Comparison of ENCODE assay signal across 1 cellular context in genomic region chr1:16904560-16905111, GRCh38.
A peak's percentile ranks its signal among the peaks of the same experiment; 100 is the strongest.
TF ChIP-seq lines count a peak whose summit lies in the region.

No MANE protein-coding gene starts in this region.

TF ChIP-seq in K562, 482 proteins besides CTCF, POLR2A, EP300 and RAD21 (continued from another document and continues in another):
- TF ChIP-seq ZNF318 (IDR thresholded peaks at IDR 0.05; ENCODE audit: borderline replicate concordance in 1 of 2, low read depth in 1 of 2) (no peak), CBX8 (IDR thresholded peaks at IDR 0.05; ENCODE audit: borderline replicate concordance, extremely low read depth, low read depth, low read length, poor library complexity, severe bottlenecking) (no peak), FUS (optimal IDR thresholded peaks at IDR 0.05; ENCODE audit: low read depth, low read length) (no peak), ZNF764 (CRISPR knock-in tag; IDR thresholded peaks at IDR 0.05; ENCODE audit: low read depth) (0 out of 2 replicates have a peak, but pooled peaks have one; percentile 19), ETV5 (CRISPR knock-in tag; IDR thresholded peaks at IDR 0.05; ENCODE audit: low read depth) (no peak; the same call in 1 of the 2 replicates), YBX1 (IDR thresholded peaks at IDR 0.05) (no peak), ZNF586 (CRISPR knock-in tag; conservative IDR thresholded peaks at IDR 0.05) (no peak), ZFP1 (CRISPR knock-in tag; IDR thresholded peaks at IDR 0.05) (no peak), SRSF7 (optimal IDR thresholded peaks at IDR 0.05; ENCODE audit: low read depth, low read length) (no peak), MYBL2 (IDR thresholded peaks at IDR 0.05; ENCODE audit: low read depth) (no peak), MYBL2 (CRISPR knock-in tag; IDR thresholded peaks at IDR 0.05; ENCODE audit: borderline replicate concordance) (no peak), ZBED1 (IDR thresholded peaks at IDR 0.05) (no peak), ZNF408 (CRISPR knock-in tag; IDR thresholded peaks at IDR 0.05; ENCODE audit: low read depth) (no peak), STAT5A (IDR thresholded peaks at IDR 0.05; ENCODE audit: borderline replicate concordance, low read length) (no peak), ZNF197 (CRISPR knock-in tag; IDR thresholded peaks at IDR 0.05; ENCODE audit: low read depth) (no peak; the same call in 1 of the 2 replicates), TFAM (CRISPR knock-in tag; conservative IDR thresholded peaks at IDR 0.05) (no peak), ARID1B (IDR thresholded peaks at IDR 0.05) (no peak), CHD1 (IDR thresholded peaks at IDR 0.05; ENCODE audit: low read length) (no peak), NRF1 (conservative IDR thresholded peaks at IDR 0.05 in 1 of 2, IDR thresholded peaks at IDR 0.05 in 1 of 2) (peak; percentile 73 to 80), KLF1 (tag; IDR thresholded peaks at IDR 0.05) (peak; percentile 96)
- TF ChIP-seq, protein P1, sequence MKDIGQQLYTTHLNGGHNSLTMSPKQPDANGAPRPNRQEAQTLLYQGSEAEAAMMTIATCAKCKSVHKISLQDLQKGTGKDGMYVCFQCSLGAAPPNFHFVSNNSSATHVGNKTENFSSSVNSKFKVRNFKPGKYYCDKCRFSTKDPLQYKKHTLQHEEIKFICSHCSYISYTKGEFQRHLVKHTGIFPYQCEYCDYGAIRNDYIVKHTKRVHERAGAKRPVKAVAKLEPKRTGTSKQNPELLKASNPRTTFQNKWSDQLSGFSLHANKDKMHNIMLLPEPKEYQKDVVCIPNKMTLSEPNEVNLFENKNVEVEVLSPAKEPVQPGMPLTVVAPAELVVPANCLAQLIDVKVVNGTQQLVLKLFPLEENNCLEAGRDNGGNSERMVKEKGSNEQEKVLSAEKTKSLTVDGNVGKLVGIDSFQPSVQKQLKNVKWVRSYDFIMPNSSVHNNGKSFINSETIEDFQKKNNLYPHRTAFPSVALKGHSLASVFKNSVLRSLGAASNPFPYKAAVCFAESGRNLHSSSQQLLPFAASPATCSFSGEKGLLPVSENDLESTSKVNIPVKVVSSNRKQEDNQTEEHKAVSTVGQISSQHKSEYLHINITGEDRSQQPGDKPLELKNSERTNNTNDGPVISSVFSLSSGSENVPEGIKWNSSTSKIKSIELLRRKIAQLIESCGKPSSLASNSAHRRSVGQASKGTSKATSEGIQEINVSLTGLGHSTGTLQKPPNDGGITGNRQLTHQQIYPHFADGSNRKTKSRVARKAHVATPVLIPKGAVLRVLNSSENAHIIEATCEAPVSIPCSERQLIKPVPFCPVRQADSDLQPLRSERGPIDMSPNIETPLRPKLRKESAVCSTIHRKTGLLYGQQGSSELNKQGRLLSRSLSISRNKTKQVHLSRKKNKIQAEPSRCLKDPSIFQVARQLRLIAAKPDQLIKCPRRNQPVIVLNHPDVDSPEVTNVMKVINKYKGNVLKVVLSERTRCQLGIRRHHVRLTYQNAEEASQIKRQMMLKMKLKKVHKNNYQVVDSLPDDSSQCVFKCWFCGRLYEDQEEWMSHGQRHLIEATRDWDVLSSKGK (CRISPR knock-in tag; IDR thresholded peaks at IDR 0.05): no peak
- TF ChIP-seq, protein P2, sequence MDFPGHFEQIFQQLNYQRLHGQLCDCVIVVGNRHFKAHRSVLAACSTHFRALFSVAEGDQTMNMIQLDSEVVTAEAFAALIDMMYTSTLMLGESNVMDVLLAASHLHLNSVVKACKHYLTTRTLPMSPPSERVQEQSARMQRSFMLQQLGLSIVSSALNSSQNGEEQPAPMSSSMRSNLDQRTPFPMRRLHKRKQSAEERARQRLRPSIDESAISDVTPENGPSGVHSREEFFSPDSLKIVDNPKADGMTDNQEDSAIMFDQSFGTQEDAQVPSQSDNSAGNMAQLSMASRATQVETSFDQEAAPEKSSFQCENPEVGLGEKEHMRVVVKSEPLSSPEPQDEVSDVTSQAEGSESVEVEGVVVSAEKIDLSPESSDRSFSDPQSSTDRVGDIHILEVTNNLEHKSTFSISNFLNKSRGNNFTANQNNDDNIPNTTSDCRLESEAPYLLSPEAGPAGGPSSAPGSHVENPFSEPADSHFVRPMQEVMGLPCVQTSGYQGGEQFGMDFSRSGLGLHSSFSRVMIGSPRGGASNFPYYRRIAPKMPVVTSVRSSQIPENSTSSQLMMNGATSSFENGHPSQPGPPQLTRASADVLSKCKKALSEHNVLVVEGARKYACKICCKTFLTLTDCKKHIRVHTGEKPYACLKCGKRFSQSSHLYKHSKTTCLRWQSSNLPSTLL (IDR thresholded peaks at IDR 0.05): no peak
- TF ChIP-seq, protein P3, sequence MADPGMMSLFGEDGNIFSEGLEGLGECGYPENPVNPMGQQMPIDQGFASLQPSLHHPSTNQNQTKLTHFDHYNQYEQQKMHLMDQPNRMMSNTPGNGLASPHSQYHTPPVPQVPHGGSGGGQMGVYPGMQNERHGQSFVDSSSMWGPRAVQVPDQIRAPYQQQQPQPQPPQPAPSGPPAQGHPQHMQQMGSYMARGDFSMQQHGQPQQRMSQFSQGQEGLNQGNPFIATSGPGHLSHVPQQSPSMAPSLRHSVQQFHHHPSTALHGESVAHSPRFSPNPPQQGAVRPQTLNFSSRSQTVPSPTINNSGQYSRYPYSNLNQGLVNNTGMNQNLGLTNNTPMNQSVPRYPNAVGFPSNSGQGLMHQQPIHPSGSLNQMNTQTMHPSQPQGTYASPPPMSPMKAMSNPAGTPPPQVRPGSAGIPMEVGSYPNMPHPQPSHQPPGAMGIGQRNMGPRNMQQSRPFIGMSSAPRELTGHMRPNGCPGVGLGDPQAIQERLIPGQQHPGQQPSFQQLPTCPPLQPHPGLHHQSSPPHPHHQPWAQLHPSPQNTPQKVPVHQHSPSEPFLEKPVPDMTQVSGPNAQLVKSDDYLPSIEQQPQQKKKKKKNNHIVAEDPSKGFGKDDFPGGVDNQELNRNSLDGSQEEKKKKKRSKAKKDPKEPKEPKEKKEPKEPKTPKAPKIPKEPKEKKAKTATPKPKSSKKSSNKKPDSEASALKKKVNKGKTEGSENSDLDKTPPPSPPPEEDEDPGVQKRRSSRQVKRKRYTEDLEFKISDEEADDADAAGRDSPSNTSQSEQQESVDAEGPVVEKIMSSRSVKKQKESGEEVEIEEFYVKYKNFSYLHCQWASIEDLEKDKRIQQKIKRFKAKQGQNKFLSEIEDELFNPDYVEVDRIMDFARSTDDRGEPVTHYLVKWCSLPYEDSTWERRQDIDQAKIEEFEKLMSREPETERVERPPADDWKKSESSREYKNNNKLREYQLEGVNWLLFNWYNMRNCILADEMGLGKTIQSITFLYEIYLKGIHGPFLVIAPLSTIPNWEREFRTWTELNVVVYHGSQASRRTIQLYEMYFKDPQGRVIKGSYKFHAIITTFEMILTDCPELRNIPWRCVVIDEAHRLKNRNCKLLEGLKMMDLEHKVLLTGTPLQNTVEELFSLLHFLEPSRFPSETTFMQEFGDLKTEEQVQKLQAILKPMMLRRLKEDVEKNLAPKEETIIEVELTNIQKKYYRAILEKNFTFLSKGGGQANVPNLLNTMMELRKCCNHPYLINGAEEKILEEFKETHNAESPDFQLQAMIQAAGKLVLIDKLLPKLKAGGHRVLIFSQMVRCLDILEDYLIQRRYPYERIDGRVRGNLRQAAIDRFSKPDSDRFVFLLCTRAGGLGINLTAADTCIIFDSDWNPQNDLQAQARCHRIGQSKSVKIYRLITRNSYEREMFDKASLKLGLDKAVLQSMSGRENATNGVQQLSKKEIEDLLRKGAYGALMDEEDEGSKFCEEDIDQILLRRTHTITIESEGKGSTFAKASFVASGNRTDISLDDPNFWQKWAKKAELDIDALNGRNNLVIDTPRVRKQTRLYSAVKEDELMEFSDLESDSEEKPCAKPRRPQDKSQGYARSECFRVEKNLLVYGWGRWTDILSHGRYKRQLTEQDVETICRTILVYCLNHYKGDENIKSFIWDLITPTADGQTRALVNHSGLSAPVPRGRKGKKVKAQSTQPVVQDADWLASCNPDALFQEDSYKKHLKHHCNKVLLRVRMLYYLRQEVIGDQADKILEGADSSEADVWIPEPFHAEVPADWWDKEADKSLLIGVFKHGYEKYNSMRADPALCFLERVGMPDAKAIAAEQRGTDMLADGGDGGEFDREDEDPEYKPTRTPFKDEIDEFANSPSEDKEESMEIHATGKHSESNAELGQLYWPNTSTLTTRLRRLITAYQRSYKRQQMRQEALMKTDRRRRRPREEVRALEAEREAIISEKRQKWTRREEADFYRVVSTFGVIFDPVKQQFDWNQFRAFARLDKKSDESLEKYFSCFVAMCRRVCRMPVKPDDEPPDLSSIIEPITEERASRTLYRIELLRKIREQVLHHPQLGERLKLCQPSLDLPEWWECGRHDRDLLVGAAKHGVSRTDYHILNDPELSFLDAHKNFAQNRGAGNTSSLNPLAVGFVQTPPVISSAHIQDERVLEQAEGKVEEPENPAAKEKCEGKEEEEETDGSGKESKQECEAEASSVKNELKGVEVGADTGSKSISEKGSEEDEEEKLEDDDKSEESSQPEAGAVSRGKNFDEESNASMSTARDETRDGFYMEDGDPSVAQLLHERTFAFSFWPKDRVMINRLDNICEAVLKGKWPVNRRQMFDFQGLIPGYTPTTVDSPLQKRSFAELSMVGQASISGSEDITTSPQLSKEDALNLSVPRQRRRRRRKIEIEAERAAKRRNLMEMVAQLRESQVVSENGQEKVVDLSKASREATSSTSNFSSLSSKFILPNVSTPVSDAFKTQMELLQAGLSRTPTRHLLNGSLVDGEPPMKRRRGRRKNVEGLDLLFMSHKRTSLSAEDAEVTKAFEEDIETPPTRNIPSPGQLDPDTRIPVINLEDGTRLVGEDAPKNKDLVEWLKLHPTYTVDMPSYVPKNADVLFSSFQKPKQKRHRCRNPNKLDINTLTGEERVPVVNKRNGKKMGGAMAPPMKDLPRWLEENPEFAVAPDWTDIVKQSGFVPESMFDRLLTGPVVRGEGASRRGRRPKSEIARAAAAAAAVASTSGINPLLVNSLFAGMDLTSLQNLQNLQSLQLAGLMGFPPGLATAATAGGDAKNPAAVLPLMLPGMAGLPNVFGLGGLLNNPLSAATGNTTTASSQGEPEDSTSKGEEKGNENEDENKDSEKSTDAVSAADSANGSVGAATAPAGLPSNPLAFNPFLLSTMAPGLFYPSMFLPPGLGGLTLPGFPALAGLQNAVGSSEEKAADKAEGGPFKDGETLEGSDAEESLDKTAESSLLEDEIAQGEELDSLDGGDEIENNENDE (IDR thresholded peaks at IDR 0.05; ENCODE audit: low read depth, low read length): no peak
- TF ChIP-seq, protein P4, sequence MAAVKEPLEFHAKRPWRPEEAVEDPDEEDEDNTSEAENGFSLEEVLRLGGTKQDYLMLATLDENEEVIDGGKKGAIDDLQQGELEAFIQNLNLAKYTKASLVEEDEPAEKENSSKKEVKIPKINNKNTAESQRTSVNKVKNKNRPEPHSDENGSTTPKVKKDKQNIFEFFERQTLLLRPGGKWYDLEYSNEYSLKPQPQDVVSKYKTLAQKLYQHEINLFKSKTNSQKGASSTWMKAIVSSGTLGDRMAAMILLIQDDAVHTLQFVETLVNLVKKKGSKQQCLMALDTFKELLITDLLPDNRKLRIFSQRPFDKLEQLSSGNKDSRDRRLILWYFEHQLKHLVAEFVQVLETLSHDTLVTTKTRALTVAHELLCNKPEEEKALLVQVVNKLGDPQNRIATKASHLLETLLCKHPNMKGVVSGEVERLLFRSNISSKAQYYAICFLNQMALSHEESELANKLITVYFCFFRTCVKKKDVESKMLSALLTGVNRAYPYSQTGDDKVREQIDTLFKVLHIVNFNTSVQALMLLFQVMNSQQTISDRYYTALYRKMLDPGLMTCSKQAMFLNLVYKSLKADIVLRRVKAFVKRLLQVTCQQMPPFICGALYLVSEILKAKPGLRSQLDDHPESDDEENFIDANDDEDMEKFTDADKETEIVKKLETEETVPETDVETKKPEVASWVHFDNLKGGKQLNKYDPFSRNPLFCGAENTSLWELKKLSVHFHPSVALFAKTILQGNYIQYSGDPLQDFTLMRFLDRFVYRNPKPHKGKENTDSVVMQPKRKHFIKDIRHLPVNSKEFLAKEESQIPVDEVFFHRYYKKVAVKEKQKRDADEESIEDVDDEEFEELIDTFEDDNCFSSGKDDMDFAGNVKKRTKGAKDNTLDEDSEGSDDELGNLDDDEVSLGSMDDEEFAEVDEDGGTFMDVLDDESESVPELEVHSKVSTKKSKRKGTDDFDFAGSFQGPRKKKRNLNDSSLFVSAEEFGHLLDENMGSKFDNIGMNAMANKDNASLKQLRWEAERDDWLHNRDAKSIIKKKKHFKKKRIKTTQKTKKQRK (IDR thresholded peaks at IDR 0.05; ENCODE audit: borderline replicate concordance, low read depth, low read length): no peak
